Comparison of ENCODE assay signal across 16 cellular contexts in the genomic region with DNA sequence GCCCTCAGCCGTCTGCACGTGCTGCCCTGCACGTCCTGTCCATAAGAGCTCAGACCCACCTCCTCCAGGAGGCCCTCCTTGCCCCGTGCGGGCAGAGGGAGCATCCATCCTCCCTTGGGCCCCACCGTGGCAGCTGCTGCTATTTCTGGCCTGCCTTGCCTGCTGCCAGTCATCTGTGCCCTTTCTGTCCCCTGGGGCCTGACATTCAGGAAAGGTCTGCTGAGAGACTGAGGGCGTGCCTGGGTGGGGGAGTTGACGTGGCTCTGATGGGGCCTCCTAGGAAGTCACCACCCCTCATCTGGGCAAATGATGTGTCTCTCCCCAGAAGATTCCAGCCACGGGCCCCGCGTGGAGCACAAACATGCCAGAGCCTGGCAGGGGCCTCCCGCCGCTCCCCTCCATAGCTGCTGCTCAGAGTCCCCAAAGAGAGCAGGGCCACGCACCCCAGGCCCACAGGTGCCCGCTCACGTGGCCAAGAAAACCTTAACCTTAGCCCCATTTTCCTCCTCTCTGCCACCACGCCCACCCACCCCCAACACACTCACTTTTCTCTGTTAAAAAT. TPM values are rescaled to one million over a fixed set of nuclear protein-coding genes. Genes with fewer than 3 reads are reported as not detected.
A peak's percentile ranks its signal among the peaks of the same experiment; 100 is the strongest.
DNase-seq lines count a peak whose midpoint lies in the region; ATAC-seq and TF ChIP-seq lines count a peak whose summit lies in the region.
"Had no signal": no experiment of that assay in that cellular context is flagged by ENCODE, and none has a peak within 500 bp of the region (broad histone marks: within the 10 kb centered on the region; RNA-seq: fewer than 3 reads in every experiment).

No MANE protein-coding gene starts in this region.

- ATAC-seq in stimulated activated naive CD8-positive, alpha-beta T cell treated with anti-CD3 and anti-CD28 coated beads, Interleukin-15, Interleukin-2, amounts not matched to agents 100 U/mL and 50 U/mL, for 24 hours = peak; percentile 14
- ATAC-seq in stimulated activated naive CD8-positive, alpha-beta T cell treated with anti-CD3 and anti-CD28 coated beads, Interleukin-15, amount 100 ng/mL, for 72 hours = no peak
- ATAC-seq in HG03280 (IDR thresholded peaks at IDR 0.05; ENCODE audit: unreplicated experiment) (no peak), HG03469 (IDR thresholded peaks at IDR 0.05; ENCODE audit: unreplicated experiment) (no peak), GM19455 (IDR thresholded peaks at IDR 0.05; ENCODE audit: unreplicated experiment) (no peak)

- no peak for TF ChIP-seq CTCF in neural crest cell (conservative IDR thresholded peaks at IDR 0.05)

- intact Hi-C loops in cardiac septum (cut with DNase I) = no loop called here

- no peak overlapping the region for H3K4me3 Mint-ChIP-seq in stimulated activated naive CD8-positive, alpha-beta T cell treated with anti-CD3 and anti-CD28 coated beads, Interleukin-15, amount 100 ng/mL, for 72 hours
- peak overlapping the region; percentile 38 for H3K4me3 Mint-ChIP-seq in neural crest cell
- H3K4me3 Mint-ChIP-seq in stimulated activated naive CD8-positive, alpha-beta T cell treated with anti-CD3 and anti-CD28 coated beads, Interleukin-15, Interleukin-2, amounts not matched to agents 100 ng/mL and 50 ng/mL, for 24 hours = no peak overlapping the region

- peaks cover 11% of the 10 kb centered on the region for H3K36me3 Mint-ChIP-seq in neural crest cell (ENCODE audit: low read depth)
- peaks cover 15% of the 10 kb centered on the region for H3K36me3 Mint-ChIP-seq in stimulated activated naive CD8-positive, alpha-beta T cell treated with anti-CD3 and anti-CD28 coated beads, Interleukin-15, Interleukin-2, amounts not matched to agents 100 ng/mL and 50 ng/mL, for 24 hours (ENCODE audit: low read depth)

- no peak for DNase-seq in stimulated activated naive CD8-positive, alpha-beta T cell treated with anti-CD3 and anti-CD28 coated beads, Interleukin-15, Interleukin-2, amounts not matched to agents 100 U/mL and 50 U/mL, for 24 hours
- DNase-seq in stimulated activated naive CD8-positive, alpha-beta T cell treated with anti-CD3 and anti-CD28 coated beads, Interleukin-15, amount 100 ng/mL, for 72 hours = no peak
- DNase-seq in cardiac septum (ENCODE audit: low spot score) = peak; percentile 84
- DNase-seq in neural crest cell (ENCODE audit: low read depth, low spot score) = no peak
- DNase-seq: GF-D8; MV-4-11; NCI-H1417; NCI-H187 treated with DMSO at 0.1 percent for 48 hours; NCI-H446; NK-92 treated with Interleukin-12 subunit alpha and Interleukin-12 subunit beta, amount 100 ng/mL, for 24 hours; SIG-M5 had no signal

- peaks cover 2 to 13% of the 10 kb centered on the region in 2 donors for H3K9me3 Mint-ChIP-seq in stimulated activated naive CD8-positive, alpha-beta T cell treated with anti-CD3 and anti-CD28 coated beads, Interleukin-15, amount 100 ng/mL, for 72 hours
- H3K9me3 Mint-ChIP-seq in neural crest cell = peaks cover 2% of the 10 kb centered on the region
- peaks cover 3% of the 10 kb centered on the region for H3K9me3 Mint-ChIP-seq in stimulated activated naive CD8-positive, alpha-beta T cell treated with anti-CD3 and anti-CD28 coated beads, Interleukin-15, Interleukin-2, amounts not matched to agents 100 ng/mL and 50 ng/mL, for 24 hours

- peaks cover 6% of the 10 kb centered on the region for H3K4me1 Mint-ChIP-seq in stimulated activated naive CD8-positive, alpha-beta T cell treated with anti-CD3 and anti-CD28 coated beads, Interleukin-15, amount 100 ng/mL, for 72 hours
- H3K4me1 Mint-ChIP-seq in neural crest cell = no peaks in the 10 kb centered on the region
- no peaks in the 10 kb centered on the region for H3K4me1 Mint-ChIP-seq in stimulated activated naive CD8-positive, alpha-beta T cell treated with anti-CD3 and anti-CD28 coated beads, Interleukin-15, Interleukin-2, amounts not matched to agents 100 ng/mL and 50 ng/mL, for 24 hours (ENCODE audit: low read depth)

- no peaks in the 10 kb centered on the region for H3K27me3 Mint-ChIP-seq in stimulated activated naive CD8-positive, alpha-beta T cell treated with anti-CD3 and anti-CD28 coated beads, Interleukin-15, amount 100 ng/mL, for 72 hours
- no peaks in the 10 kb centered on the region for H3K27me3 Mint-ChIP-seq in neural crest cell (ENCODE audit: low read depth)
- no peaks in the 10 kb centered on the region for H3K27me3 Mint-ChIP-seq in stimulated activated naive CD8-positive, alpha-beta T cell treated with anti-CD3 and anti-CD28 coated beads, Interleukin-15, Interleukin-2, amounts not matched to agents 100 ng/mL and 50 ng/mL, for 24 hours

- H3K27ac Mint-ChIP-seq in stimulated activated naive CD8-positive, alpha-beta T cell treated with anti-CD3 and anti-CD28 coated beads, Interleukin-15, amount 100 ng/mL, for 72 hours = no peak overlapping the region
- H3K27ac Mint-ChIP-seq in neural crest cell (ENCODE audit: unreplicated experiment) = peak overlapping the region; percentile 50
- peak overlapping the region; percentile 12 for H3K27ac Mint-ChIP-seq in stimulated activated naive CD8-positive, alpha-beta T cell treated with anti-CD3 and anti-CD28 coated beads, Interleukin-15, Interleukin-2, amounts not matched to agents 100 ng/mL and 50 ng/mL, for 24 hours

RNA-seq across cellular contexts. Expression of a gene that starts 21.8 kb away (rescaled TPM):
- total RNA-seq in cardiac septum (55.4 TPM), neural crest cell (145 and 155 TPM in 2 replicates)
- total RNA-seq: OCI-LY7 had no signal

Comparison
In these comparisons a context has a peak if more than half of its experiments do, and no peak if none do; other contexts are left out.
1. H3K27ac Mint-ChIP-seq: peak in neural crest cell (single experiment) and stimulated activated naive CD8-positive, alpha-beta T cell treated with anti-CD3 and anti-CD28 coated beads, Interleukin-15, Interleukin-2, amounts not matched to agents 100 ng/mL and 50 ng/mL, for 24 hours (single experiment); none in stimulated activated naive CD8-positive, alpha-beta T cell treated with anti-CD3 and anti-CD28 coated beads, Interleukin-15, amount 100 ng/mL, for 72 hours (0 of 2).